In genomic region chr1:9385801-9386573, GRCh38 we compare ENCODE assay signal across 15 cellular contexts.
DNase-seq lines count a peak whose midpoint lies in the region; ATAC-seq and TF ChIP-seq lines count a peak whose summit lies in the region.
"Had no signal": no experiment of that assay in that cellular context is flagged by ENCODE, and none has a peak within 500 bp of the region (broad histone marks: within the 10 kb centered on the region; RNA-seq: fewer than 3 reads in every experiment).

No MANE protein-coding gene starts in this region.

- intact Hi-C loops in right cardiac atrium (cut with DNase I) = loop anchor here in 1 of 4 donors (10.0 kb wide), 1 partner anchor 91 kb away; the partner anchor contains the start of gene SPSB1
- intact Hi-C loops in mucosa of descending colon (cut with DNase I, micrococcal nuclease) = no loop called here
- intact Hi-C loops in tibial artery (cut with DNase I; ENCODE audit: low total_unique reads) = no loop called here

- H3K4me3 ChIP-seq in right atrium auricular region (no peak overlapping the region), right cardiac atrium (ENCODE audit: low read length) (no peak overlapping the region), mucosa of descending colon (no peak overlapping the region), tibial artery (no peak overlapping the region)

- DNase-seq in right atrium auricular region (ENCODE audit: low spot score) (no peak), right cardiac atrium (no peak), mucosa of descending colon (peak in 1 of 3 donors; percentile 43), tibial artery (no peak), germinal center (ENCODE audit: low spot score) (no peak), OCI-M1 (lab: John Stamatoyannopoulos, UW) (no peak), mesenteric fat pad (ENCODE audit: low spot score) (no peak)
- DNase-seq: activated CD4-positive, CD25-positive, alpha-beta regulatory T cell; amygdala; dermis blood vessel endothelial cell; HCEC 1CT; NCI-H1048; NCI-H226; stimulated activated CD4-positive, alpha-beta T cell treated with anti-CD3 and anti-CD28 coated beads, Interleukin-12 subunit alpha, Interleukin-12 subunit beta, amount 100 ng/mL, for 4 hours had no signal

- TF ChIP-seq CTCF in right atrium auricular region (IDR thresholded peaks at IDR 0.05) (no peak), mucosa of descending colon (IDR thresholded peaks at IDR 0.05) (no peak), tibial artery (IDR thresholded peaks at IDR 0.05) (no peak)

- peaks cover 0 to 41% of the 10 kb centered on the region in 2 donors for H3K4me1 ChIP-seq in right atrium auricular region
- H3K4me1 ChIP-seq in right cardiac atrium (ENCODE audit: control insufficient read depth, insufficient read depth, low read length) = peaks cover 8% of the 10 kb centered on the region
- H3K4me1 ChIP-seq in mucosa of descending colon (ENCODE audit: low read depth) = peaks cover 20% of the 10 kb centered on the region
- peaks cover 0 to 90% (median 58%) of the 10 kb centered on the region in 4 donors for H3K4me1 ChIP-seq in tibial artery

- no peaks in the 10 kb centered on the region for H3K9me3 ChIP-seq in right atrium auricular region
- no peaks in the 10 kb centered on the region for H3K9me3 ChIP-seq in right cardiac atrium (ENCODE audit: control insufficient read depth, low read length)
- H3K9me3 ChIP-seq in mucosa of descending colon = no peaks in the 10 kb centered on the region
- H3K9me3 ChIP-seq in tibial artery = no peaks in the 10 kb centered on the region

- no peaks in the 10 kb centered on the region for H3K27me3 ChIP-seq in right atrium auricular region
- no peaks in the 10 kb centered on the region for H3K27me3 ChIP-seq in right cardiac atrium (ENCODE audit: control insufficient read depth, insufficient read depth)
- no peaks in the 10 kb centered on the region for H3K27me3 ChIP-seq in tibial artery

- 84% methylated on average over 20 of the region's 20 CpGs for WGBS in right cardiac atrium

- H3K27ac ChIP-seq in right atrium auricular region (peak overlapping the region; percentile 71 to 87), right cardiac atrium (ENCODE audit: low read length) (no peak overlapping the region), angular gyrus (ENCODE audit: low read depth, low read length) (peak overlapping the region; percentile 74), tibial artery (peak overlapping the region; percentile 88 to 90)

- ATAC-seq in right cardiac atrium (no peak), mucosa of descending colon (peak; percentile 77)

- H3K36me3 ChIP-seq in right atrium auricular region (no peaks in the 10 kb centered on the region), mucosa of descending colon (ENCODE audit: low read depth) (no peaks in the 10 kb centered on the region), tibial artery (no peaks in the 10 kb centered on the region)
